Comparison of ENCODE assay signal across 9 cellular contexts in the genomic region with DNA sequence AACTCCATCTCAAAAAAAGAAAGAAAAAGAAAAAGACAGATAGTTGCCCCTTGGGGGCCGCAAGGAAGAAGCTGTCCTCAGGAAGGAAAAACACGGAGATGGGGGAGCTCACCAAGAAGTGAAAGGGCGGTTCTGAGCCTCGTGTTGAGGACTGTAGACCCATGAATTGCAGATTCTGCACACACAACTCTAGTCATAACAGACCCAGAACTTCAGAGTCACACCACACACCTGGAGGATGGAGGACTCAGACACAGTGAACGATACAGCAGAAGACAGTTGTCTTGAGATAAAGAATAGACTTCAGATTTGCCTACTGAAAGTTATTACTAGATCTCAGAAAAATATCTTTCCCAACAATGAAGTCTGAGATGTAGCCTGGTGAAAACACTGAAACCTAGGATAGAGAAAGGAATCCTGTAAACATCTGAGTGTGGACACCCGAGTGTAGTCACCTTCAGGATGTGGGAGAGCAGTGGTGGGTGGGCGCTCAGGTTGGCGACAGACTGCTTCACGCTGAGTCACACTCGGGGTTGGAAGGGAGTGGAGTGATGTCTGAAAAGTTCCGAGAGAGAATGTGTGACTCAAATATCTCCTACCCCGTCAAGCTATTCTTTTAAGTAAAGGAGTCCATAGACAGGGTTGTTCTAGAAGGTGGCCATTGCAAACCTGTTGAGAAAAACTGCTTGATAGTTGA.
DNase-seq lines count a peak whose midpoint lies in the region; ATAC-seq and TF ChIP-seq lines count a peak whose summit lies in the region.
"Had no signal": no experiment of that assay in that cellular context is flagged by ENCODE, and none has a peak within 500 bp of the region (broad histone marks: within the 10 kb centered on the region; RNA-seq: fewer than 3 reads in every experiment).

No MANE protein-coding gene starts in this region.

- CTCF ChIA-PET in Caco-2 (lab: Charles Lee), result no interaction called here

- peak; percentile 81 for DNase-seq in stimulated activated naive CD4-positive, alpha-beta T cell treated with Interleukin-2 at 50 U/mL for 16 hours (lab: John Stamatoyannopoulos, UW)
- no peak for DNase-seq in stimulated activated naive CD4-positive, alpha-beta T cell (lab: John Stamatoyannopoulos, UW)
- DNase-seq in natural killer cell, result no peak
- no peak for DNase-seq in psoas muscle
- no peak for DNase-seq in Caco-2
- DNase-seq: NCI-H524 treated with DMSO at 0.1 percent for 48 hours had no signal

- TF ChIP-seq CTCF in natural killer cell (IDR thresholded peaks at IDR 0.05) (no peak), psoas muscle (IDR thresholded peaks at IDR 0.05) (no peak), Caco-2 (IDR thresholded peaks at IDR 0.05; ENCODE audit: insufficient read depth in 1 of 2, low read depth in 1 of 2, low read length in 1 of 2, severe bottlenecking in 1 of 2, unreplicated experiment in 1 of 2) (no peak)

- ATAC-seq in natural killer cell (peak; percentile 50 to 64 (median 60)), psoas muscle (no peak), GM19452 (IDR thresholded peaks at IDR 0.05; ENCODE audit: unreplicated experiment) (no peak), GM19463 (IDR thresholded peaks at IDR 0.05; ENCODE audit: unreplicated experiment) (no peak)

- peak overlapping the region; percentile 47 for H3K27ac Mint-ChIP-seq in activated naive CD4-positive, alpha-beta T cell treated with anti-CD3 and anti-CD28 coated beads, Interleukin-2, amount 50 U/mL, for 24 hours
- H3K27ac Mint-ChIP-seq in natural killer cell, result peak overlapping the region in 1 of 2 donors; percentile 54
- H3K27ac Mint-ChIP-seq in Caco-2 (ENCODE audit: unreplicated experiment), result no peak overlapping the region

- H3K4me3 ChIP-seq in psoas muscle, result no peak overlapping the region
- H3K4me3 ChIP-seq in Caco-2 (ENCODE audit: low read depth, low read length), result no peak overlapping the region

- H3K9me3 Mint-ChIP-seq in activated naive CD4-positive, alpha-beta T cell treated with anti-CD3 and anti-CD28 coated beads, Interleukin-2, amount 50 U/mL, for 24 hours, result no peaks in the 10 kb centered on the region
- H3K9me3 Mint-ChIP-seq in natural killer cell, result no peaks in the 10 kb centered on the region
- no peaks in the 10 kb centered on the region for H3K9me3 Mint-ChIP-seq in Caco-2 (ENCODE audit: unreplicated experiment)

- peaks cover 7% of the 10 kb centered on the region for H3K4me1 Mint-ChIP-seq in activated naive CD4-positive, alpha-beta T cell treated with anti-CD3 and anti-CD28 coated beads, Interleukin-2, amount 50 U/mL, for 24 hours
- peaks cover 0 to 8% of the 10 kb centered on the region in 2 donors for H3K4me1 Mint-ChIP-seq in natural killer cell
- H3K4me1 Mint-ChIP-seq in Caco-2 (ENCODE audit: low read depth, unreplicated experiment), result no peaks in the 10 kb centered on the region

- H3K4me1 ChIP-seq in psoas muscle (no peaks in the 10 kb centered on the region), Caco-2 (no peaks in the 10 kb centered on the region)

- H3K27me3 Mint-ChIP-seq in activated naive CD4-positive, alpha-beta T cell treated with anti-CD3 and anti-CD28 coated beads, Interleukin-2, amount 50 U/mL, for 24 hours, result no peaks in the 10 kb centered on the region
- H3K27me3 Mint-ChIP-seq in natural killer cell (ENCODE audit: low read depth in 2 of 2) (no peaks in the 10 kb centered on the region), Caco-2 (ENCODE audit: insufficient read depth, unreplicated experiment) (no peaks in the 10 kb centered on the region)

- no TSS peak for BruUV-seq in Caco-2 (replicated peaks; lab: Mats Ljungman, UMichigan)

- intact Hi-C loops in natural killer cell (cut with micrococcal nuclease), result no loop called here
- intact Hi-C loops in psoas muscle (cut with DNase I), result loop anchor here in 1 of 2 donors (5.0 kb wide), 1 partner anchor 147 kb away; no protein-coding TSS in a partner anchor
- intact Hi-C loops in Caco-2 (cut with micrococcal nuclease; ENCODE audit: unreplicated experiment), result no loop called here

- WGBS in psoas muscle, 3 donors, result 90 to 91% (median 91%) methylated on average over 12 of the region's 12 CpGs

- POLR2A ChIA-PET in Caco-2 (lab: Charles Lee), result no interaction called here

- H3K4me3 Mint-ChIP-seq in activated naive CD4-positive, alpha-beta T cell treated with anti-CD3 and anti-CD28 coated beads, Interleukin-2, amount 50 U/mL, for 24 hours, result no peak overlapping the region
- H3K4me3 Mint-ChIP-seq in natural killer cell (no peak overlapping the region), Caco-2 (ENCODE audit: unreplicated experiment) (no peak overlapping the region)

- H3K36me3 Mint-ChIP-seq in activated naive CD4-positive, alpha-beta T cell treated with anti-CD3 and anti-CD28 coated beads, Interleukin-2, amount 50 U/mL, for 24 hours, result peaks cover 7% of the 10 kb centered on the region
- H3K36me3 Mint-ChIP-seq in natural killer cell, result no peaks in the 10 kb centered on the region
- H3K36me3 Mint-ChIP-seq in Caco-2 (ENCODE audit: insufficient read depth, unreplicated experiment), result peaks cover 11% of the 10 kb centered on the region

- H3K9me3 ChIP-seq in psoas muscle, result no peaks in the 10 kb centered on the region
- H3K9me3 ChIP-seq in Caco-2, result no peaks in the 10 kb centered on the region

- H3K36me3 ChIP-seq in psoas muscle (ENCODE audit: insufficient read depth in 1 of 2, low read depth in 1 of 2) (peaks cover 23 to 93% of the 10 kb centered on the region in 2 donors), Caco-2 (ENCODE audit: control insufficient read depth, insufficient read depth, low read length) (no peaks in the 10 kb centered on the region)

- H3K27me3 ChIP-seq in psoas muscle (ENCODE audit: insufficient read depth in 3 of 3, low read length in 2 of 3) (no peaks in the 10 kb centered on the region), Caco-2 (replicated peaks; ENCODE audit: control insufficient read depth, insufficient read depth, low read length) (no peaks in the 10 kb centered on the region)

- no peak overlapping the region for H3K27ac ChIP-seq in psoas muscle

Comparison
In these comparisons a context has a peak if more than half of its experiments do, and no peak if none do; other contexts are left out.
1. ATAC-seq: peak in natural killer cell (3 of 3); none in psoas muscle (0 of 4), GM19452 (single experiment) and GM19463 (single experiment).